Comparison of ENCODE assay signal across 25 cellular contexts in genomic region chr2:120704696-120705095, GRCh38. TPM values are rescaled to one million over a fixed set of nuclear protein-coding genes. Genes with fewer than 3 reads are reported as not detected.
"Had no signal": no experiment of that assay in that cellular context is flagged by ENCODE, and none has a peak within 500 bp of the region (broad histone marks: within the 10 kb centered on the region; RNA-seq: fewer than 3 reads in every experiment).

No MANE protein-coding gene starts in this region.

- H3K4me3 ChIP-seq: adrenal gland, body of pancreas, cardiac muscle cell, colonic mucosa, left ventricle myocardium inferior, lung, right atrium auricular region had no signal

- DNase-seq: activated B cell treated with CpG ODN at 0.5 μM for 24 hours; activated CD4-positive, alpha-beta T cell treated with anti-CD3 and anti-CD28 coated beads, Interleukin-2, amount 50 U/mL, for 1 hour; activated CD8-positive, alpha-beta memory T cell treated with anti-CD3 and anti-CD28 coated beads, Interleukin-2, amount 10 ng/mL, durations not matched to agents 7 days and 5 days; activated CD8-positive, alpha-beta T cell treated with anti-CD3 and anti-CD28 coated beads, Interleukin-2, amount 10 ng/mL, durations not matched to agents 7 days and 5 days; activated naive CD4-positive, alpha-beta T cell treated with anti-CD3 and anti-CD28 coated beads for 36 hours; activated naive CD8-positive, alpha-beta T cell treated with anti-CD3 and anti-CD28 coated beads for 36 hours; activated T-cell treated with anti-CD3 and anti-CD28 coated beads, Interleukin-2, amount 50 U/mL, for 72 hours; adrenal gland; aorta; body of pancreas; cerebellar nuclear complex; colonic mucosa; effector CD8-positive, alpha-beta T cell; glutamatergic neuron; left ventricle myocardium inferior; naive thymus-derived CD4-positive, alpha-beta T cell; nucleus accumbens; stimulated activated CD4-positive, alpha-beta T cell treated with anti-CD3 and anti-CD28 coated beads, Interleukin-2, amount 100 ng/mL, for 48 hours; stimulated activated naive CD4-positive, alpha-beta T cell treated with Interleukin-2 at 50 U/mL for 16 hours; T-helper 2 cell had no signal

- H3K27me3 ChIP-seq: adrenal gland, body of pancreas, colonic mucosa, right atrium auricular region had no signal

- H3K27ac ChIP-seq: adrenal gland, body of pancreas, cardiac muscle cell, colonic mucosa, left ventricle myocardium inferior, parathyroid adenoma, right atrium auricular region had no signal

- H3K9ac ChIP-seq: parathyroid adenoma had no signal

- H3K36me3 ChIP-seq: adrenal gland, cardiac muscle cell, colonic mucosa, left ventricle myocardium inferior, right atrium auricular region had no signal

- ATAC-seq: activated CD8-positive, alpha-beta memory T cell treated with anti-CD3 and anti-CD28 coated beads, Interleukin-2, amount 10 ng/mL, durations not matched to agents 7 days and 5 days; activated CD8-positive, alpha-beta T cell treated with anti-CD3 and anti-CD28 coated beads, Interleukin-2, amount 10 ng/mL, durations not matched to agents 7 days and 5 days; activated T-cell treated with anti-CD3 and anti-CD28 coated beads, Interleukin-2, amount 50 U/mL, for 72 hours; body of pancreas; naive thymus-derived CD4-positive, alpha-beta T cell had no signal

- H3K9me3 ChIP-seq: adrenal gland, body of pancreas, colonic mucosa, left ventricle myocardium inferior, right atrium auricular region had no signal

- H2AFZ ChIP-seq: parathyroid adenoma had no signal

- H3K4me1 ChIP-seq: adrenal gland, body of pancreas, colonic mucosa, left ventricle myocardium inferior, parathyroid adenoma, right atrium auricular region had no signal

RNA-seq across cellular contexts. Expression of gene GLI2, which starts 31.0 kb away (rescaled TPM):
- total RNA-seq: activated B cell treated with CpG ODN at 0.5 μM for 24 hours; activated naive CD4-positive, alpha-beta T cell treated with anti-CD3 and anti-CD28 coated beads for 36 hours; activated naive CD8-positive, alpha-beta T cell treated with anti-CD3 and anti-CD28 coated beads for 36 hours; activated T-cell treated with anti-CD3 and anti-CD28 coated beads, Interleukin-2, amount 50 U/mL, for 72 hours; pulmonary artery endothelial cell had no signal
- polyA plus RNA-seq: naive thymus-derived CD4-positive, alpha-beta T cell had no signal
